Comparison of ENCODE assay signal across 1 cellular context in the genomic region with DNA sequence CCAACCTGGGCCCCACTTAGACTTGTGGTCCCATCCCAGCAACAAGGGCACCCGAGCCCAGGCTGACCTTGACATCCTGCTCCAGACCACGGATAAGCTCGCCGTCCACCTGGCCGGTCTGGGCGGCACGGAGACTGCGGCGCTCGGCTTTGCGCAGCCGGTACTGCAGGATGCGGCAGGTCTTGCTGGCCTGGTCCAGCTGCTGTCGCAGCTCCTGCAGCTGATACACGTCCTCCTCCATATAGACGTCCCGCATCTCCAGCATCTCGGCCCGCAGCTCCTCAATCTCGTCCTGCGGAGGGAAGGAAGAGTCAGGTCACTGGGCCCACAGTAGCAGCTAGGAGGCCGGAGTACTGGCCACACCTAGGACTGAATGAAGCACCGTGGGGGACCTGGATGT.
TF ChIP-seq lines count a peak whose summit lies in the region.

No MANE protein-coding gene starts in this region.

TF ChIP-seq in IMR-90, 13 proteins besides CTCF, POLR2A, EP300 and RAD21:
- TF ChIP-seq SMC3 (IDR thresholded peaks at IDR 0.05; ENCODE audit: low read depth, low read length) = no peak
- TF ChIP-seq RFX5 (IDR thresholded peaks at IDR 0.05; ENCODE audit: low read depth, low read length) = no peak
- no peak for TF ChIP-seq RCOR1 (IDR thresholded peaks at IDR 0.05; ENCODE audit: insufficient replicate concordance, low read length)
- no peak for TF ChIP-seq FOS (IDR thresholded peaks at IDR 0.05; ENCODE audit: low read depth, low read length)
- no peak for TF ChIP-seq CHD1 (IDR thresholded peaks at IDR 0.05; ENCODE audit: low read depth, low read length)
- TF ChIP-seq, protein P1, sequence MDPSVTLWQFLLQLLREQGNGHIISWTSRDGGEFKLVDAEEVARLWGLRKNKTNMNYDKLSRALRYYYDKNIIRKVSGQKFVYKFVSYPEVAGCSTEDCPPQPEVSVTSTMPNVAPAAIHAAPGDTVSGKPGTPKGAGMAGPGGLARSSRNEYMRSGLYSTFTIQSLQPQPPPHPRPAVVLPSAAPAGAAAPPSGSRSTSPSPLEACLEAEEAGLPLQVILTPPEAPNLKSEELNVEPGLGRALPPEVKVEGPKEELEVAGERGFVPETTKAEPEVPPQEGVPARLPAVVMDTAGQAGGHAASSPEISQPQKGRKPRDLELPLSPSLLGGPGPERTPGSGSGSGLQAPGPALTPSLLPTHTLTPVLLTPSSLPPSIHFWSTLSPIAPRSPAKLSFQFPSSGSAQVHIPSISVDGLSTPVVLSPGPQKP (IDR thresholded peaks at IDR 0.05; ENCODE audit: borderline replicate concordance, low read depth, low read length) = no peak
- no peak for TF ChIP-seq NFE2L2 (IDR thresholded peaks at IDR 0.05; ENCODE audit: low read depth, low read length)
- no peak for TF ChIP-seq BHLHE40 (IDR thresholded peaks at IDR 0.05; ENCODE audit: low read depth, low read length)
- no peak for TF ChIP-seq MXI1 (IDR thresholded peaks at IDR 0.05; ENCODE audit: borderline replicate concordance, low read depth, low read length)
- TF ChIP-seq, protein P2, sequence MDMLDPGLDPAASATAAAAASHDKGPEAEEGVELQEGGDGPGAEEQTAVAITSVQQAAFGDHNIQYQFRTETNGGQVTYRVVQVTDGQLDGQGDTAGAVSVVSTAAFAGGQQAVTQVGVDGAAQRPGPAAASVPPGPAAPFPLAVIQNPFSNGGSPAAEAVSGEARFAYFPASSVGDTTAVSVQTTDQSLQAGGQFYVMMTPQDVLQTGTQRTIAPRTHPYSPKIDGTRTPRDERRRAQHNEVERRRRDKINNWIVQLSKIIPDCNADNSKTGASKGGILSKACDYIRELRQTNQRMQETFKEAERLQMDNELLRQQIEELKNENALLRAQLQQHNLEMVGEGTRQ (IDR thresholded peaks at IDR 0.05; ENCODE audit: low read depth, low read length) = no peak
- TF ChIP-seq MAZ (IDR thresholded peaks at IDR 0.05; ENCODE audit: borderline replicate concordance, low read depth, low read length) = no peak
- no peak for TF ChIP-seq MAFK (IDR thresholded peaks at IDR 0.05; ENCODE audit: low read depth, low read length)
- no peak for TF ChIP-seq CEBPB (IDR thresholded peaks at IDR 0.05; ENCODE audit: low read depth, low read length)
